28 cellular contexts compared by ENCODE assay signal in the genomic region with DNA sequence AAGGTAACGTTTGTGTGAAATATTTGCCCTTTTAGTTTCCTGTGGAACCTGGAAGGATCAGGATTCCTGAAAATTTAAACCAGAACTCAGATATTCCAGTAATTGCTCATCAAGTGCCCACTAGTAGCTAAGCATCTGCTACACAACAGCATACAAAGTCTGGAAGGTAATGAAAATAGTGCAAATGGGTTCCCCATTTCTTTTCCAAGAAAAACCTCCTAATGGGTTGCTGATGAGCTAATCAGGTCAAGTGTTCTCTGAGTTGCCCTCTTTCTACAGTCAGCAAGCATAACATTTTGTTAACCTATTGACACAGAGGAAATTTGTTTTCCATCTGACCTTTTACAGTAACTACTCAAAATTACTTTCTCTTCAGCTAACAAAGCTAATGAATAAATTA.
"Had no signal": no experiment of that assay in that cellular context is flagged by ENCODE, and none has a peak within 500 bp of the region (broad histone marks: within the 10 kb centered on the region; RNA-seq: fewer than 3 reads in every experiment).

No MANE protein-coding gene starts in this region.

- H3K4me1 ChIP-seq: adrenal gland, body of pancreas, esophagus squamous epithelium, gastroesophageal sphincter had no signal

- H3K36me3 ChIP-seq: adrenal gland, esophagus squamous epithelium, gastroesophageal sphincter had no signal

- ATAC-seq: activated CD4-positive, alpha-beta T cell treated with anti-CD3 and anti-CD28 coated beads for 36 hours; activated CD8-positive, alpha-beta memory T cell treated with anti-CD3 and anti-CD28 coated beads, Interleukin-2, amount 10 ng/mL, durations not matched to agents 7 days and 5 days; activated CD8-positive, alpha-beta T cell treated with anti-CD3 and anti-CD28 coated beads, Interleukin-2, amount 10 ng/mL, durations not matched to agents 7 days and 5 days; activated naive CD8-positive, alpha-beta T cell treated with anti-CD3 and anti-CD28 coated beads, Interleukin-2, amount 50 U/mL, for 24 hours; body of pancreas; effector memory CD8-positive, alpha-beta T cell; gastroesophageal sphincter had no signal

- H3K4me3 ChIP-seq: adrenal gland, body of pancreas, esophagus squamous epithelium, gastroesophageal sphincter had no signal

- H3K9me3 ChIP-seq: adrenal gland, body of pancreas, esophagus squamous epithelium had no signal

- H3K27ac ChIP-seq: adrenal gland, body of pancreas, epithelial cell of prostate, esophagus squamous epithelium, gastroesophageal sphincter had no signal

- DNase-seq: activated CD4-positive, alpha-beta memory T cell treated with anti-CD3 and anti-CD28 coated beads for 36 hours; activated CD4-positive, alpha-beta T cell treated with anti-CD3 and anti-CD28 coated beads for 36 hours; activated CD4-positive, alpha-beta T cell treated with anti-CD3 and anti-CD28 coated beads, Interleukin-2, amount 10 ng/mL, durations not matched to agents 24 days and 14 days; activated CD4-positive, CD25-positive, alpha-beta regulatory T cell; activated CD4-positive, CD25-positive, alpha-beta regulatory T cell treated with anti-CD3 and anti-CD28 coated beads, Interleukin-2, amount 50 U/mL, for 72 hours; activated CD8-positive, alpha-beta memory T cell treated with anti-CD3 and anti-CD28 coated beads, Interleukin-2, amount 10 ng/mL, durations not matched to agents 7 days and 5 days; activated CD8-positive, alpha-beta memory T cell treated with anti-CD3 and anti-CD28 coated beads, Interleukin-2, amount 50 U/mL, for 4 hours; activated CD8-positive, alpha-beta T cell treated with anti-CD3 and anti-CD28 coated beads, Interleukin-2, amount 10 ng/mL, durations not matched to agents 7 days and 5 days; activated effector memory CD4-positive, alpha-beta T cell treated with anti-CD3 and anti-CD28 coated beads, Interleukin-2, amount 50 U/mL, for 16 hours; activated naive CD4-positive, alpha-beta T cell treated with anti-CD3 and anti-CD28 coated beads for 36 hours; activated naive CD8-positive, alpha-beta T cell treated with anti-CD3 and anti-CD28 coated beads for 36 hours; activated naive CD8-positive, alpha-beta T cell treated with anti-CD3 and anti-CD28 coated beads, Interleukin-2, amount 50 U/mL, for 24 hours; activated T-cell treated with anti-CD3 and anti-CD28 coated beads, Interleukin-2, amount 50 U/mL, for 1 hour; activated T-cell treated with anti-CD3 and anti-CD28 coated beads, Interleukin-2, amount 50 U/mL, for 48 hours; adrenal gland; amygdala; aorta; body of pancreas; caudate nucleus; cortex of kidney; dermis blood vessel endothelial cell; effector CD4-positive, alpha-beta T cell; effector memory CD8-positive, alpha-beta T cell; esophagus squamous epithelium; foreskin melanocyte; T-helper 2 cell had no signal

- H3K27me3 ChIP-seq: adrenal gland, body of pancreas, esophagus squamous epithelium, gastroesophageal sphincter had no signal
